In the genomic region with DNA sequence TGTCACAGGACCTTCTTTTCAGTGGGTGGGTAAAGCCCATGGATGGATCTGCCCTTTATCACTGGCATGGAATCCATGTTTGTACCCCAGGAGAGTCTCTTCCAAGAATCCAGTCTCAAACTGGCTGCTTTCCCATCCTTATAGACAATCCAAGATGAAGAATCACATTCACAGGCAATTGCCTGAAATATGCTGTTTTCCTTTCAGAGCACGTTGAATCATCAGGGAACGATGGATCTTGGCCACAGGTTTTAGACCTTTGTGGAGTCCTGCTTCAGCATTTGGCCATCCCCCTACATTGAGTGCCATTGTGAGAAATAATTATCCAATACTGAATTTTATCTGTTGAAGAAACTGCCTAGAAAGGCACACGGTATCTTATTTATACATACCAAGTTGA, we compare ENCODE assay signal across 17 cellular contexts.
DNase-seq lines count a peak whose midpoint lies in the region; ATAC-seq, FAIRE-seq and TF ChIP-seq lines count a peak whose summit lies in the region.
"Had no signal": no experiment of that assay in that cellular context is flagged by ENCODE, and none has a peak within 500 bp of the region (broad histone marks: within the 10 kb centered on the region; RNA-seq: fewer than 3 reads in every experiment).

No MANE protein-coding gene starts in this region.

- ATAC-seq in left ventricle myocardium superior, result no peak

- FAIRE-seq in astrocyte (lab: Jason Lieb, UNC), result no peak
- FAIRE-seq: GM12892 had no signal

- H3K4me3 Mint-ChIP-seq in astrocyte (ENCODE audit: unreplicated experiment), result no peak overlapping the region
- no peak overlapping the region for H3K4me3 Mint-ChIP-seq in activated CD4-positive, alpha-beta T cell treated with anti-CD3 and anti-CD28 coated beads, Interleukin-2, amount 10 ng/mL, durations not matched to agents 24 days and 14 days
- H3K4me3 Mint-ChIP-seq: CD4-positive, alpha-beta T cell had no signal

- H3K27me3 ChIP-seq in cardiac muscle cell (no peaks in the 10 kb centered on the region), astrocyte (ENCODE audit: insufficient read depth, low read length) (no peaks in the 10 kb centered on the region), mesendoderm (ENCODE audit: insufficient read depth, low read length, poor library complexity) (no peaks in the 10 kb centered on the region)
- H3K27me3 ChIP-seq: BLaER1 treated with 17β-estradiol and CSF1 and Interleukin-3, amounts not matched to agents 10 nM and 100 nM had no signal

- no peaks in the 10 kb centered on the region for H3K27me3 Mint-ChIP-seq in astrocyte (ENCODE audit: low read depth, unreplicated experiment)
- no peaks in the 10 kb centered on the region for H3K27me3 Mint-ChIP-seq in activated CD4-positive, alpha-beta T cell treated with anti-CD3 and anti-CD28 coated beads, Interleukin-2, amount 10 ng/mL, durations not matched to agents 24 days and 14 days
- H3K27me3 Mint-ChIP-seq: CD4-positive, alpha-beta T cell had no signal

- H3K79me2 ChIP-seq in astrocyte (ENCODE audit: insufficient read depth, low read length) (no peaks in the 10 kb centered on the region), mesendoderm (ENCODE audit: control insufficient read depth, insufficient read depth, low read length) (no peaks in the 10 kb centered on the region)

- no CpG with 5 or more reads among the region's 3 CpGs for WGBS in mesendoderm (ENCODE audit: extremely low coverage, insufficient coverage, low lambda C conversion rate)

- H3K4me3 ChIP-seq in cardiac muscle cell (no peak overlapping the region), astrocyte (ENCODE audit: insufficient read depth, low read depth, low read length) (no peak overlapping the region), mesendoderm (ENCODE audit: low read length) (no peak overlapping the region)
- H3K4me3 ChIP-seq: BLaER1 treated with 17β-estradiol and CSF1 and Interleukin-3, amounts not matched to agents 10 nM and 100 nM; HAP-1 had no signal

- peak overlapping the region; percentile 86 for H2BK15ac ChIP-seq in mesendoderm (replicated peaks; ENCODE audit: low read depth)

- no peak overlapping the region for H3K4ac ChIP-seq in mesendoderm (ENCODE audit: low read depth, low read length)

- H4K5ac ChIP-seq in mesendoderm (ENCODE audit: low read length), result no peak overlapping the region

- H3K36me3 ChIP-seq in cardiac muscle cell (no peaks in the 10 kb centered on the region), astrocyte (ENCODE audit: insufficient read depth, low read length) (no peaks in the 10 kb centered on the region), mesendoderm (ENCODE audit: control insufficient read depth, insufficient read depth, low read length) (no peaks in the 10 kb centered on the region)
- H3K36me3 ChIP-seq: HAP-1 had no signal

- H3K4me2 ChIP-seq in astrocyte (ENCODE audit: low read length) (peak overlapping the region; percentile 43), mesendoderm (ENCODE audit: low read length) (no peak overlapping the region)
- H3K4me2 ChIP-seq: BLaER1 treated with 17β-estradiol and CSF1 and Interleukin-3, amounts not matched to agents 10 nM and 100 nM had no signal

- H3K9me3 Mint-ChIP-seq in astrocyte (ENCODE audit: unreplicated experiment), result no peaks in the 10 kb centered on the region
- H3K9me3 Mint-ChIP-seq in activated CD4-positive, alpha-beta T cell treated with anti-CD3 and anti-CD28 coated beads, Interleukin-2, amount 10 ng/mL, durations not matched to agents 24 days and 14 days, result no peaks in the 10 kb centered on the region

- H3K56ac ChIP-seq in mesendoderm (ENCODE audit: low read length), result no peak overlapping the region

- DNase-seq in cardiac muscle cell (ENCODE audit: low read depth in 1 of 2, low spot score in 1 of 2), result peak in 1 of 2 donors; percentile 17
- no peak for DNase-seq in left ventricle myocardium superior
- peak; percentile 44 for DNase-seq in astrocyte (ENCODE audit: low read depth)
- DNase-seq in mesendoderm, result no peak
- no peak for DNase-seq in DMS114 treated with DMSO at 0.1 percent for 48 hours (lab: John Stamatoyannopoulos, UW; ENCODE audit: unreplicated experiment)
- no peak for DNase-seq in activated CD4-positive, alpha-beta T cell treated with anti-CD3 and anti-CD28 coated beads, Interleukin-2, amount 10 ng/mL, durations not matched to agents 24 days and 14 days
- DNase-seq in midbrain (lab: John Stamatoyannopoulos, UW), result no peak
- DNase-seq: 8988T; Calu3; CD4-positive, alpha-beta T cell; DMS 273 treated with DMSO at 0.1 percent for 48 hours; DMS79; GDM1; GOT3 had no signal

- H3K18ac ChIP-seq in mesendoderm (ENCODE audit: low read length), result peak overlapping the region; percentile 18

- H3K9ac ChIP-seq in astrocyte (ENCODE audit: low read length) (no peak overlapping the region), mesendoderm (ENCODE audit: low read length) (no peak overlapping the region)
- H3K9ac ChIP-seq: BLaER1 treated with 17β-estradiol and CSF1 and Interleukin-3, amounts not matched to agents 10 nM and 100 nM had no signal

- H3K9me3 ChIP-seq in cardiac muscle cell (ENCODE audit: low read depth) (no peaks in the 10 kb centered on the region), astrocyte (ENCODE audit: insufficient read depth, low read depth, low read length) (no peaks in the 10 kb centered on the region)
- H3K9me3 ChIP-seq: BLaER1 treated with 17β-estradiol and CSF1 and Interleukin-3, amounts not matched to agents 10 nM and 100 nM; HAP-1 had no signal

- H3K4me1 Mint-ChIP-seq in astrocyte (ENCODE audit: low read depth, unreplicated experiment), result peaks cover 33% of the 10 kb centered on the region
- no peaks in the 10 kb centered on the region for H3K4me1 Mint-ChIP-seq in activated CD4-positive, alpha-beta T cell treated with anti-CD3 and anti-CD28 coated beads, Interleukin-2, amount 10 ng/mL, durations not matched to agents 24 days and 14 days

- no peak overlapping the region for H2BK5ac ChIP-seq in mesendoderm (ENCODE audit: low read length)

- H3K27ac Mint-ChIP-seq in astrocyte (ENCODE audit: unreplicated experiment), result no peak overlapping the region
- no peak overlapping the region for H3K27ac Mint-ChIP-seq in activated CD4-positive, alpha-beta T cell treated with anti-CD3 and anti-CD28 coated beads, Interleukin-2, amount 10 ng/mL, durations not matched to agents 24 days and 14 days
- H3K27ac Mint-ChIP-seq: CD4-positive, alpha-beta T cell had no signal

- H4K20me1 ChIP-seq in astrocyte (ENCODE audit: insufficient read depth, low read length), result no peaks in the 10 kb centered on the region
- H4K20me1 ChIP-seq: BLaER1 treated with 17β-estradiol and CSF1 and Interleukin-3, amounts not matched to agents 10 nM and 100 nM had no signal

- H2AFZ ChIP-seq in astrocyte (ENCODE audit: low read depth, low read length), result no peak overlapping the region

- intact Hi-C loops in left ventricle myocardium superior (cut with micrococcal nuclease), result no loop called here
- intact Hi-C loops in activated CD4-positive, alpha-beta T cell treated with anti-CD3 and anti-CD28 coated beads, Interleukin-2, amount 10 ng/mL, durations not matched to agents 24 days and 14 days (cut with micrococcal nuclease), result no loop called here

- H3K36me3 Mint-ChIP-seq in astrocyte (ENCODE audit: low read depth, unreplicated experiment), result no peaks in the 10 kb centered on the region
- no peaks in the 10 kb centered on the region for H3K36me3 Mint-ChIP-seq in activated CD4-positive, alpha-beta T cell treated with anti-CD3 and anti-CD28 coated beads, Interleukin-2, amount 10 ng/mL, durations not matched to agents 24 days and 14 days (ENCODE audit: low read depth)

- H3K23ac ChIP-seq in mesendoderm (ENCODE audit: low read length), result peak overlapping the region; percentile 1

- no peak overlapping the region for H4K8ac ChIP-seq in mesendoderm (ENCODE audit: low read depth, low read length)

- TF ChIP-seq CTCF in cardiac muscle cell (IDR thresholded peaks at IDR 0.05; ENCODE audit: low read depth, low read length) (no peak), astrocyte (IDR thresholded peaks at IDR 0.05; ENCODE audit: insufficient read depth, low read depth, low read length) (no peak)

- peaks cover 8% of the 10 kb centered on the region for H3K4me1 ChIP-seq in cardiac muscle cell (ENCODE audit: low read depth)
- H3K4me1 ChIP-seq in astrocyte (ENCODE audit: insufficient read depth, low read length), result peaks cover 14% of the 10 kb centered on the region
- H3K4me1 ChIP-seq in mesendoderm (ENCODE audit: control insufficient read depth, low read depth, low read length), result peaks cover 12% of the 10 kb centered on the region
- H3K4me1 ChIP-seq: BLaER1 treated with 17β-estradiol and CSF1 and Interleukin-3, amounts not matched to agents 10 nM and 100 nM; HAP-1 had no signal

- no peaks in the 10 kb centered on the region for H3K79me1 ChIP-seq in mesendoderm (ENCODE audit: low read length)

- H2BK120ac ChIP-seq in mesendoderm (ENCODE audit: low read depth, low read length), result peak overlapping the region; percentile 13

- peak overlapping the region; percentile 54 for H3K27ac ChIP-seq in cardiac muscle cell
- peak overlapping the region; percentile 9 for H3K27ac ChIP-seq in astrocyte (ENCODE audit: low read depth, low read length)
- no peak overlapping the region for H3K27ac ChIP-seq in mesendoderm (ENCODE audit: low read depth, low read length)
- H3K27ac ChIP-seq: BLaER1 treated with 17β-estradiol and CSF1 and Interleukin-3, amounts not matched to agents 10 nM and 100 nM had no signal

- H2AK5ac ChIP-seq in mesendoderm (ENCODE audit: low read length), result peak overlapping the region; percentile 38
